ENCODE assay signal across 8 cellular contexts in the genomic region with DNA sequence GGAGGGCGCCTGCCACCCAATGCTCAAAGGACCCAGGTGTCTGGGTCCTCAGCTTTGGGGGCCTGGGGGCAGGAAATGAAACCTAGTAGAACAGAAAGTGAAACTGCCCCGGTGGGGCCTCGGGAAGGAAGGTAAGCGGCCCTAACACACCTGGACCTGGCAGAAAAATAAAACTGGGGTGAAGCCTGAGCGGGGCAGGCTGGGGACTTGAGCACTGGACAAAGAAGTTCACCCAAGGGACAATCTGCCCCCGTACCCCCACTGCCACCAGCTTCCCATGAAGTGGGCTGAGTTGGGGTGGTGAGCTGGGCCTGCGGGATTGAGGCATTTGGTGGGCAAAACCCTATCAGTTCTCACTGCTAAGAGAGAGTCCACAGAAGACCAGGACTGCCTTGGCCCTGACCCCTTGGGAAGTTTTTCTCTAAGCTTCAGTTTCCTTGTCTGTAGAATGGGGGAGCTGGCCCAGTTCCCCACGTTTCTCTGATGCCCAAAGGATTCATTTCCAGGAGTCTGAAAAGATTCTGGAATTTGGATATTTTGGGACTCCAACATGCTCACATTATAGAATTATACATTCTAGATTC. TPM values are rescaled to one million over a fixed set of nuclear protein-coding genes. Genes with fewer than 3 reads are reported as not detected.
DNase-seq lines count a peak whose midpoint lies in the region; ATAC-seq, FAIRE-seq and TF ChIP-seq lines count a peak whose summit lies in the region.

No MANE protein-coding gene starts in this region.

- ATAC-seq in activated naive CD8-positive, alpha-beta T cell treated with anti-CD3 and anti-CD28 coated beads, Interleukin-2, amount 50 U/mL, for 24 hours: peak; percentile 17
- no peak for ATAC-seq in HG03439 (IDR thresholded peaks at IDR 0.05; ENCODE audit: unreplicated experiment)

- H3K4me1 Mint-ChIP-seq in activated naive CD8-positive, alpha-beta T cell treated with anti-CD3 and anti-CD28 coated beads, Interleukin-2, amount 50 U/mL, for 24 hours: peaks cover 39% of the 10 kb centered on the region

- H3K36me3 Mint-ChIP-seq in activated naive CD8-positive, alpha-beta T cell treated with anti-CD3 and anti-CD28 coated beads, Interleukin-2, amount 50 U/mL, for 24 hours (ENCODE audit: low read depth): peaks cover 15% of the 10 kb centered on the region

- no peaks in the 10 kb centered on the region for H3K36me3 ChIP-seq in kidney (ENCODE audit: control insufficient read depth in 1 of 2, insufficient read depth in 2 of 2, low read length in 2 of 2)

- peak overlapping the region; percentile 52 to 92 for H3K9ac ChIP-seq in kidney (ENCODE audit: low read length in 2 of 2)

- no peaks in the 10 kb centered on the region for H3K9me3 ChIP-seq in kidney (ENCODE audit: control insufficient read depth in 1 of 2, low read length in 2 of 2)

- peak overlapping the region; percentile 79 to 95 for H3K27ac ChIP-seq in kidney (ENCODE audit: low read depth in 2 of 2, low read length in 2 of 2)

- no peaks in the 10 kb centered on the region for H3K9me3 Mint-ChIP-seq in activated naive CD8-positive, alpha-beta T cell treated with anti-CD3 and anti-CD28 coated beads, Interleukin-2, amount 50 U/mL, for 24 hours

- H3K4me3 ChIP-seq in kidney (ENCODE audit: low read length in 2 of 2): peak overlapping the region; percentile 72 to 83

- intact Hi-C loops in kidney (cut with DNase I): no loop called here

- no peaks in the 10 kb centered on the region for H3K27me3 Mint-ChIP-seq in activated naive CD8-positive, alpha-beta T cell treated with anti-CD3 and anti-CD28 coated beads, Interleukin-2, amount 50 U/mL, for 24 hours

- peak overlapping the region; percentile 93 for H3K4me3 Mint-ChIP-seq in activated naive CD8-positive, alpha-beta T cell treated with anti-CD3 and anti-CD28 coated beads, Interleukin-2, amount 50 U/mL, for 24 hours

- peaks cover 10 to 15% of the 10 kb centered on the region in 2 donors for H3K4me1 ChIP-seq in kidney (ENCODE audit: control insufficient read depth in 1 of 2, insufficient read depth in 1 of 2, low read depth in 1 of 2, low read length in 2 of 2)

- no peak for FAIRE-seq in kidney (lab: Jason Lieb, UNC)

- no peak for TF ChIP-seq CTCF in GM10266 (IDR thresholded peaks at IDR 0.05; ENCODE audit: control insufficient read depth, insufficient read depth, low read depth, missing control alignments)
- TF ChIP-seq CTCF in kidney (IDR thresholded peaks at IDR 0.05; ENCODE audit: borderline replicate concordance, extremely low read depth, insufficient read depth): no peak

- H3K27ac Mint-ChIP-seq in activated naive CD8-positive, alpha-beta T cell treated with anti-CD3 and anti-CD28 coated beads, Interleukin-2, amount 50 U/mL, for 24 hours: peak overlapping the region; percentile 86

- DNase-seq in GM10266 (ENCODE audit: extremely low spot score): peak; percentile 86
- DNase-seq in NCI-H774 (lab: John Stamatoyannopoulos, UW): peak; percentile 68
- peak; percentile 65 for DNase-seq in activated naive CD8-positive, alpha-beta T cell treated with anti-CD3 and anti-CD28 coated beads, Interleukin-2, amount 50 U/mL, for 24 hours
- no peak for DNase-seq in kidney
- DNase-seq in stimulated activated CD8-positive, alpha-beta memory T cell treated with anti-CD3 and anti-CD28 coated beads, Interleukin-4, amount 100 ng/mL, for 24 hours (ENCODE audit: low read depth): peak; percentile 41
- no peak for DNase-seq in NCI-H345 treated with DMSO at 0.1 percent for 48 hours (lab: John Stamatoyannopoulos, UW; ENCODE audit: unreplicated experiment)
- DNase-seq in NCI-H146 treated with DMSO at 0.1 percent for 48 hours (lab: John Stamatoyannopoulos, UW; ENCODE audit: unreplicated experiment): no peak

RNA-seq across cellular contexts. Expression of gene PRKD2, which starts 2.3 kb away (rescaled TPM):
- total RNA-seq in kidney: 69.8 TPM
- 26.7 TPM for polyA plus RNA-seq in kidney (ENCODE audit: insufficient read depth, low read depth, low replicate concordance)

RNA-seq across cellular contexts. Expression of gene FKRP, which starts 31.2 kb away (rescaled TPM):
- total RNA-seq in kidney: 20.5 TPM
- polyA plus RNA-seq in kidney (ENCODE audit: insufficient read depth, low read depth, low replicate concordance): 11.8 TPM

RNA-seq across cellular contexts. Expression of gene STRN4, which starts 31.6 kb away (rescaled TPM):
- 74.9 TPM for total RNA-seq in kidney
- 31.5 TPM for polyA plus RNA-seq in kidney (ENCODE audit: insufficient read depth, low read depth, low replicate concordance)

RNA-seq across cellular contexts. Expression of gene DACT3, which starts 53.6 kb away (rescaled TPM):
- 10.4 TPM for total RNA-seq in kidney
- polyA plus RNA-seq in kidney (ENCODE audit: insufficient read depth, low read depth, low replicate concordance): 5.4 TPM

Comparison
In these comparisons a context has a peak if more than half of its experiments do, and no peak if none do; other contexts are left out.
1. DNase-seq: peak in GM10266 (single experiment), NCI-H774 (single experiment), activated naive CD8-positive, alpha-beta T cell treated with anti-CD3 and anti-CD28 coated beads, Interleukin-2, amount 50 U/mL, for 24 hours (single experiment) and stimulated activated CD8-positive, alpha-beta memory T cell treated with anti-CD3 and anti-CD28 coated beads, Interleukin-4, amount 100 ng/mL, for 24 hours (single experiment); none in kidney (single experiment), NCI-H345 treated with DMSO at 0.1 percent for 48 hours (single experiment) and NCI-H146 treated with DMSO at 0.1 percent for 48 hours (single experiment).